24 cellular contexts compared by ENCODE assay signal in genomic region chr12:51017452-51017851, GRCh38.
"Had no signal": no experiment of that assay in that cellular context is flagged by ENCODE, and none has a peak within 500 bp of the region (broad histone marks: within the 10 kb centered on the region; RNA-seq: fewer than 3 reads in every experiment).

No MANE protein-coding gene starts in this region.

- FAIRE-seq: TTC549 had no signal

- DNase-seq: activated CD4-positive, alpha-beta T cell treated with anti-CD3 and anti-CD28 coated beads for 48 hours; activated CD4-positive, alpha-beta T cell treated with anti-CD3 and anti-CD28 coated beads, Interleukin-2, amount 50 U/mL, for 48 hours; activated CD8-positive, alpha-beta memory T cell treated with anti-CD3 and anti-CD28 coated beads, Interleukin-2, amount 10 ng/mL, durations not matched to agents 7 days and 5 days; activated gamma-delta T cell; activated naive CD4-positive, alpha-beta T cell treated with anti-CD3 and anti-CD28 coated beads for 36 hours; activated naive CD8-positive, alpha-beta T cell treated with anti-CD3 and anti-CD28 coated beads, Interleukin-2, amount 10 ng/mL, durations not matched to agents 7 days and 5 days; activated T-cell treated with anti-CD3 and anti-CD28 coated beads, Interleukin-2, amount 50 U/mL, for 48 hours; anterior cingulate cortex; cerebellar nuclear complex; MM.1S; NCI-H1105 treated with DMSO at 0.1 percent for 48 hours; NCI-H1436 treated with DMSO at 0.1 percent for 48 hours; NCI-H187; NCI-H2081; NCI-H446; NCI-H524; PC-9; SIG-M5; T-helper 17 cell; T-helper 9 cell had no signal

- H3K36me3 ChIP-seq: adrenal gland had no signal

- H3K27me3 ChIP-seq: adrenal gland had no signal

- H3K9me3 ChIP-seq: adrenal gland had no signal

- H3K27ac ChIP-seq: adrenal gland, PC-9 had no signal

- ATAC-seq: activated CD4-positive, CD25-positive, alpha-beta regulatory T cell treated with anti-CD3 and anti-CD28 coated beads, Interleukin-2, amount 50 U/mL, for 24 hours; activated CD8-positive, alpha-beta memory T cell treated with anti-CD3 and anti-CD28 coated beads, Interleukin-2, amount 10 ng/mL, durations not matched to agents 7 days and 5 days; activated T-helper 17 cell treated with anti-CD3 and anti-CD28 coated beads, Interleukin-2, amount 50 U/mL, for 72 hours; T-helper 17 cell had no signal

- H2AFZ ChIP-seq: PC-9 had no signal

- H3K4me2 ChIP-seq: PC-9 had no signal

- H3K4me3 ChIP-seq: adrenal gland, PC-9 had no signal
